Comparison of ENCODE assay signal across 9 cellular contexts in genomic region chr22:16586991-16587390, GRCh38. TPM values are rescaled to one million over a fixed set of nuclear protein-coding genes. Genes with fewer than 3 reads are reported as not detected.
"Had no signal": no experiment of that assay in that cellular context is flagged by ENCODE, and none has a peak within 500 bp of the region (broad histone marks: within the 10 kb centered on the region; RNA-seq: fewer than 3 reads in every experiment).

No MANE protein-coding gene starts in this region.

- H2AFZ ChIP-seq: GM23338 had no signal

- DNase-seq: H9, HCEC 1CT, KG1 had no signal

- H3K4me3 ChIP-seq: GM23338 had no signal

- FAIRE-seq: H1, H54, HepG2 had no signal

- ATAC-seq: GM23338, HepG2 had no signal

- H3K4me2 ChIP-seq: GM23338 had no signal

RNA-seq across cellular contexts. Expression of gene CCT8L2, which starts 5.6 kb away (rescaled TPM):
- total RNA-seq: GM23338, H1, H9, HepG2, HT-29 had no signal
- polyA plus RNA-seq: GM23338, H1, HepG2, IgD-negative memory B cell had no signal
